In the genomic region with DNA sequence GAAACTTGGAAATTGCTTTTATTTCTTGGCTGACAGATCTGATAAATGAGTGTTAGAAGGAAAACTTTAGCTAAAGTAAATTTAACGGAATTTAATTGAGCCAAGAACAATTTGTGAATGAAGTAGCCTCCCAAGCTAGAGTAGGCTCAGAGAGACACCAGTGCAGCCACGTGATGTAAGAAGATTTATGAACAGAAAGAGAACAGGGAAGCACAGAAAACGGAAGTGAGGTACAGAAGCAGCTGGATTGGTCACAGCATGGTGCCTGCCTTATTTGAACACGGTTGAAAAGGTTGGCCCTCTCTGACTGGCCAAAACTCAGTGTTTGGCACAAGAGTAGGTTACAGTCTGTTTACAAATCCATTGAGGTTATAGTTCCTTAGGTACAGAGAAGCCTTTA, we compare ENCODE assay signal across 1 cellular context.
TF ChIP-seq lines count a peak whose summit lies in the region.

No MANE protein-coding gene starts in this region.

TF ChIP-seq in K562, 482 proteins besides CTCF, POLR2A, EP300 and RAD21 (continued from another document and continues in another):
- TF ChIP-seq ZNF239 (CRISPR knock-in tag; IDR thresholded peaks at IDR 0.05) (no peak), MEIS2 (IDR thresholded peaks at IDR 0.05; ENCODE audit: partially characterized antibody) (peak; percentile 89), MAZ (CRISPR knock-in tag; conservative IDR thresholded peaks at IDR 0.05 in 1 of 2, IDR thresholded peaks at IDR 0.05 in 1 of 2) (no peak), NRF1 (conservative IDR thresholded peaks at IDR 0.05 in 1 of 2, IDR thresholded peaks at IDR 0.05 in 1 of 2) (no peak), CEBPG (CRISPR knock-in tag; IDR thresholded peaks at IDR 0.05) (no peak), CEBPG (tag; conservative IDR thresholded peaks at IDR 0.05 in 1 of 2, IDR thresholded peaks at IDR 0.05 in 1 of 2) (no peak), MYBL2 (IDR thresholded peaks at IDR 0.05; ENCODE audit: low read depth) (0 out of 2 replicates have a peak, but pooled peaks have one; percentile 50), MYBL2 (CRISPR knock-in tag; IDR thresholded peaks at IDR 0.05; ENCODE audit: borderline replicate concordance) (no peak), CREBBP (IDR thresholded peaks at IDR 0.05; ENCODE audit: low read depth, low read length) (no peak), DIDO1 (tag; IDR thresholded peaks at IDR 0.05; ENCODE audit: low read depth) (no peak), GABPA (tag; conservative IDR thresholded peaks at IDR 0.05; ENCODE audit: low read depth) (peak; percentile 66), FOXM1 (IDR thresholded peaks at IDR 0.05; ENCODE audit: low read depth) (peak; percentile 74; the same call in 1 of the 2 replicates), FOXM1 (CRISPR knock-in tag; IDR thresholded peaks at IDR 0.05; ENCODE audit: low read depth) (no peak), LARP7 (IDR thresholded peaks at IDR 0.05) (no peak), ZNF57 (CRISPR knock-in tag; IDR thresholded peaks at IDR 0.05) (no peak), SREBF1 (IDR thresholded peaks at IDR 0.05; ENCODE audit: borderline replicate concordance, low read depth, low read length) (no peak), L3MBTL2 (IDR thresholded peaks at IDR 0.05) (peak; percentile 47), BCL6 (CRISPR knock-in tag; IDR thresholded peaks at IDR 0.05) (no peak), GTF2F1 (IDR thresholded peaks at IDR 0.05; ENCODE audit: low read depth, low read length) (no peak), TBL1XR1 (IDR thresholded peaks at IDR 0.05; ENCODE audit: low read length in 2 of 2) (no peak), ILF3 (IDR thresholded peaks at IDR 0.05; ENCODE audit: borderline replicate concordance) (no peak)
- TF ChIP-seq, protein P1, sequence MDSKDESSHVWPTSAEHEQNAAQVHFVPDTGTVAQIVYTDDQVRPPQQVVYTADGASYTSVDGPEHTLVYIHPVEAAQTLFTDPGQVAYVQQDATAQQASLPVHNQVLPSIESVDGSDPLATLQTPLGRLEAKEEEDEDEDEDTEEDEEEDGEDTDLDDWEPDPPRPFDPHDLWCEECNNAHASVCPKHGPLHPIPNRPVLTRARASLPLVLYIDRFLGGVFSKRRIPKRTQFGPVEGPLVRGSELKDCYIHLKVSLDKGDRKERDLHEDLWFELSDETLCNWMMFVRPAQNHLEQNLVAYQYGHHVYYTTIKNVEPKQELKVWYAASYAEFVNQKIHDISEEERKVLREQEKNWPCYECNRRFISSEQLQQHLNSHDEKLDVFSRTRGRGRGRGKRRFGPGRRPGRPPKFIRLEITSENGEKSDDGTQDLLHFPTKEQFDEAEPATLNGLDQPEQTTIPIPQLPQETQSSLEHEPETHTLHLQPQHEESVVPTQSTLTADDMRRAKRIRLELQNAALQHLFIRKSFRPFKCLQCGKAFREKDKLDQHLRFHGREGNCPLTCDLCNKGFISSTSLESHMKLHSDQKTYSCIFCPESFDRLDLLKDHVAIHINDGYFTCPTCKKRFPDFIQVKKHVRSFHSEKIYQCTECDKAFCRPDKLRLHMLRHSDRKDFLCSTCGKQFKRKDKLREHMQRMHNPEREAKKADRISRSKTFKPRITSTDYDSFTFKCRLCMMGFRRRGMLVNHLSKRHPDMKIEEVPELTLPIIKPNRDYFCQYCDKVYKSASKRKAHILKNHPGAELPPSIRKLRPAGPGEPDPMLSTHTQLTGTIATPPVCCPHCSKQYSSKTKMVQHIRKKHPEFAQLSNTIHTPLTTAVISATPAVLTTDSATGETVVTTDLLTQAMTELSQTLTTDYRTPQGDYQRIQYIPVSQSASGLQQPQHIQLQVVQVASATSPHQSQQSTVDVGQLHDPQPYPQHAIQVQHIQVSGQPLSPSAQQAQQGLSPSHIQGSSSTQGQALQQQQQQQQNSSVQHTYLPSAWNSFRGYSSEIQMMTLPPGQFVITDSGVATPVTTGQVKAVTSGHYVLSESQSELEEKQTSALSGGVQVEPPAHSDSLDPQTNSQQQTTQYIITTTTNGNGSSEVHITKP (IDR thresholded peaks at IDR 0.05; ENCODE audit: partially characterized antibody), result no peak
- TF ChIP-seq, protein P2, sequence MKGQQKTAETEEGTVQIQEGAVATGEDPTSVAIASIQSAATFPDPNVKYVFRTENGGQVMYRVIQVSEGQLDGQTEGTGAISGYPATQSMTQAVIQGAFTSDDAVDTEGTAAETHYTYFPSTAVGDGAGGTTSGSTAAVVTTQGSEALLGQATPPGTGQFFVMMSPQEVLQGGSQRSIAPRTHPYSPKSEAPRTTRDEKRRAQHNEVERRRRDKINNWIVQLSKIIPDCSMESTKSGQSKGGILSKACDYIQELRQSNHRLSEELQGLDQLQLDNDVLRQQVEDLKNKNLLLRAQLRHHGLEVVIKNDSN (CRISPR knock-in tag; IDR thresholded peaks at IDR 0.05), result peak; percentile 21; the same call in 1 of the 2 replicates
- TF ChIP-seq, protein P3, sequence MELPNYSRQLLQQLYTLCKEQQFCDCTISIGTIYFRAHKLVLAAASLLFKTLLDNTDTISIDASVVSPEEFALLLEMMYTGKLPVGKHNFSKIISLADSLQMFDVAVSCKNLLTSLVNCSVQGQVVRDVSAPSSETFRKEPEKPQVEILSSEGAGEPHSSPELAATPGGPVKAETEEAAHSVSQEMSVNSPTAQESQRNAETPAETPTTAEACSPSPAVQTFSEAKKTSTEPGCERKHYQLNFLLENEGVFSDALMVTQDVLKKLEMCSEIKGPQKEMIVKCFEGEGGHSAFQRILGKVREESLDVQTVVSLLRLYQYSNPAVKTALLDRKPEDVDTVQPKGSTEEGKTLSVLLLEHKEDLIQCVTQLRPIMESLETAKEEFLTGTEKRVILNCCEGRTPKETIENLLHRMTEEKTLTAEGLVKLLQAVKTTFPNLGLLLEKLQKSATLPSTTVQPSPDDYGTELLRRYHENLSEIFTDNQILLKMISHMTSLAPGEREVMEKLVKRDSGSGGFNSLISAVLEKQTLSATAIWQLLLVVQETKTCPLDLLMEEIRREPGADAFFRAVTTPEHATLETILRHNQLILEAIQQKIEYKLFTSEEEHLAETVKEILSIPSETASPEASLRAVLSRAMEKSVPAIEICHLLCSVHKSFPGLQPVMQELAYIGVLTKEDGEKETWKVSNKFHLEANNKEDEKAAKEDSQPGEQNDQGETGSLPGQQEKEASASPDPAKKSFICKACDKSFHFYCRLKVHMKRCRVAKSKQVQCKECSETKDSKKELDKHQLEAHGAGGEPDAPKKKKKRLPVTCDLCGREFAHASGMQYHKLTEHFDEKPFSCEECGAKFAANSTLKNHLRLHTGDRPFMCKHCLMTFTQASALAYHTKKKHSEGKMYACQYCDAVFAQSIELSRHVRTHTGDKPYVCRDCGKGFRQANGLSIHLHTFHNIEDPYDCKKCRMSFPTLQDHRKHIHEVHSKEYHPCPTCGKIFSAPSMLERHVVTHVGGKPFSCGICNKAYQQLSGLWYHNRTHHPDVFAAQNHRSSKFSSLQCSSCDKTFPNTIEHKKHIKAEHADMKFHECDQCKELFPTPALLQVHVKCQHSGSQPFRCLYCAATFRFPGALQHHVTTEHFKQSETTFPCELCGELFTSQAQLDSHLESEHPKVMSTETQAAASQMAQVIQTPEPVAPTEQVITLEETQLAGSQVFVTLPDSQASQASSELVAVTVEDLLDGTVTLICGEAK (IDR thresholded peaks at IDR 0.05), result peak; percentile 49; the same call in 1 of the 2 replicates
- TF ChIP-seq, protein P3 (CRISPR knock-in tag; IDR thresholded peaks at IDR 0.05), result no peak
- TF ChIP-seq, protein P4, sequence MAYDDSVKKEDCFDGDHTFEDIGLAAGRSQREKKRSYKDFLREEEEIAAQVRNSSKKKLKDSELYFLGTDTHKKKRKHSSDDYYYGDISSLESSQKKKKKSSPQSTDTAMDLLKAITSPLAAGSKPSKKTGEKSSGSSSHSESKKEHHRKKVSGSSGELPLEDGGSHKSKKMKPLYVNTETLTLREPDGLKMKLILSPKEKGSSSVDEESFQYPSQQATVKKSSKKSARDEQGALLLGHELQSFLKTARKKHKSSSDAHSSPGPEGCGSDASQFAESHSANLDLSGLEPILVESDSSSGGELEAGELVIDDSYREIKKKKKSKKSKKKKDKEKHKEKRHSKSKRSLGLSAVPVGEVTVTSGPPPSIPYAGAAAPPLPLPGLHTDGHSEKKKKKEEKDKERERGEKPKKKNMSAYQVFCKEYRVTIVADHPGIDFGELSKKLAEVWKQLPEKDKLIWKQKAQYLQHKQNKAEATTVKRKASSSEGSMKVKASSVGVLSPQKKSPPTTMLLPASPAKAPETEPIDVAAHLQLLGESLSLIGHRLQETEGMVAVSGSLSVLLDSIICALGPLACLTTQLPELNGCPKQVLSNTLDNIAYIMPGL (CRISPR knock-in tag; IDR thresholded peaks at IDR 0.05), result no peak
- TF ChIP-seq, protein P5, sequence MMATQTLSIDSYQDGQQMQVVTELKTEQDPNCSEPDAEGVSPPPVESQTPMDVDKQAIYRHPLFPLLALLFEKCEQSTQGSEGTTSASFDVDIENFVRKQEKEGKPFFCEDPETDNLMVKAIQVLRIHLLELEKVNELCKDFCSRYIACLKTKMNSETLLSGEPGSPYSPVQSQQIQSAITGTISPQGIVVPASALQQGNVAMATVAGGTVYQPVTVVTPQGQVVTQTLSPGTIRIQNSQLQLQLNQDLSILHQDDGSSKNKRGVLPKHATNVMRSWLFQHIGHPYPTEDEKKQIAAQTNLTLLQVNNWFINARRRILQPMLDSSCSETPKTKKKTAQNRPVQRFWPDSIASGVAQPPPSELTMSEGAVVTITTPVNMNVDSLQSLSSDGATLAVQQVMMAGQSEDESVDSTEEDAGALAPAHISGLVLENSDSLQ (IDR thresholded peaks at IDR 0.05), result peak; percentile 88
- TF ChIP-seq, protein P6, sequence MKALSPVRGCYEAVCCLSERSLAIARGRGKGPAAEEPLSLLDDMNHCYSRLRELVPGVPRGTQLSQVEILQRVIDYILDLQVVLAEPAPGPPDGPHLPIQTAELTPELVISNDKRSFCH (CRISPR knock-in tag; IDR thresholded peaks at IDR 0.05), result no peak
- TF ChIP-seq, protein P6 (tag; IDR thresholded peaks at IDR 0.05), result no peak
- TF ChIP-seq, protein P7, sequence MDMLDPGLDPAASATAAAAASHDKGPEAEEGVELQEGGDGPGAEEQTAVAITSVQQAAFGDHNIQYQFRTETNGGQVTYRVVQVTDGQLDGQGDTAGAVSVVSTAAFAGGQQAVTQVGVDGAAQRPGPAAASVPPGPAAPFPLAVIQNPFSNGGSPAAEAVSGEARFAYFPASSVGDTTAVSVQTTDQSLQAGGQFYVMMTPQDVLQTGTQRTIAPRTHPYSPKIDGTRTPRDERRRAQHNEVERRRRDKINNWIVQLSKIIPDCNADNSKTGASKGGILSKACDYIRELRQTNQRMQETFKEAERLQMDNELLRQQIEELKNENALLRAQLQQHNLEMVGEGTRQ (CRISPR knock-in tag; IDR thresholded peaks at IDR 0.05), result peak; percentile 65
- TF ChIP-seq, protein P8, sequence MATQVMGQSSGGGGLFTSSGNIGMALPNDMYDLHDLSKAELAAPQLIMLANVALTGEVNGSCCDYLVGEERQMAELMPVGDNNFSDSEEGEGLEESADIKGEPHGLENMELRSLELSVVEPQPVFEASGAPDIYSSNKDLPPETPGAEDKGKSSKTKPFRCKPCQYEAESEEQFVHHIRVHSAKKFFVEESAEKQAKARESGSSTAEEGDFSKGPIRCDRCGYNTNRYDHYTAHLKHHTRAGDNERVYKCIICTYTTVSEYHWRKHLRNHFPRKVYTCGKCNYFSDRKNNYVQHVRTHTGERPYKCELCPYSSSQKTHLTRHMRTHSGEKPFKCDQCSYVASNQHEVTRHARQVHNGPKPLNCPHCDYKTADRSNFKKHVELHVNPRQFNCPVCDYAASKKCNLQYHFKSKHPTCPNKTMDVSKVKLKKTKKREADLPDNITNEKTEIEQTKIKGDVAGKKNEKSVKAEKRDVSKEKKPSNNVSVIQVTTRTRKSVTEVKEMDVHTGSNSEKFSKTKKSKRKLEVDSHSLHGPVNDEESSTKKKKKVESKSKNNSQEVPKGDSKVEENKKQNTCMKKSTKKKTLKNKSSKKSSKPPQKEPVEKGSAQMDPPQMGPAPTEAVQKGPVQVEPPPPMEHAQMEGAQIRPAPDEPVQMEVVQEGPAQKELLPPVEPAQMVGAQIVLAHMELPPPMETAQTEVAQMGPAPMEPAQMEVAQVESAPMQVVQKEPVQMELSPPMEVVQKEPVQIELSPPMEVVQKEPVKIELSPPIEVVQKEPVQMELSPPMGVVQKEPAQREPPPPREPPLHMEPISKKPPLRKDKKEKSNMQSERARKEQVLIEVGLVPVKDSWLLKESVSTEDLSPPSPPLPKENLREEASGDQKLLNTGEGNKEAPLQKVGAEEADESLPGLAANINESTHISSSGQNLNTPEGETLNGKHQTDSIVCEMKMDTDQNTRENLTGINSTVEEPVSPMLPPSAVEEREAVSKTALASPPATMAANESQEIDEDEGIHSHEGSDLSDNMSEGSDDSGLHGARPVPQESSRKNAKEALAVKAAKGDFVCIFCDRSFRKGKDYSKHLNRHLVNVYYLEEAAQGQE (CRISPR knock-in tag; IDR thresholded peaks at IDR 0.05; ENCODE audit: low read depth), result no peak
